ENCODE assay signal across 1 cellular context in the genomic region with DNA sequence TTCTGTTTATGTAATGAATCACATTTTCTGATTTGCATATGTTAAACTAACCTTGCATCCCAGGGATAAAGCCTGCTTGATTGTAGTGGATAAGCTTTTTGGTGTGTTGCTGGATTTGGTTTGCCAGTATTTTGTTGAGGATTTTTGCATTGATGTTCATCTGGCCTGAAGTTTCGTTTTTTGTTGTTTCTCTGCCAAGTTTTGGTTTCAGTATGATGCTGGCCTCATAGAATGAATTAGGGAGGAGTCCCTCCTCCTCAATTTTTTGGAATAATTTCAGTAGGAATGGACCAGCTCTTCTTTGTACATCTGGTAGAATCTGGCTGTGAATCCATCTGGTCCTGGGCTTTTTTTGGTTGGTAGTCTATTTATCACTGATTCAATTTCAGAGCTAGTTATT.
TF ChIP-seq lines count a peak whose summit lies in the region.

No MANE protein-coding gene starts in this region.

TF ChIP-seq in GM12878, 131 proteins besides CTCF, POLR2A, EP300 and RAD21:
- TF ChIP-seq EED (IDR thresholded peaks at IDR 0.05; ENCODE audit: low read depth) = 0 out of 2 replicates have a peak, but pooled peaks have one; percentile 33
- TF ChIP-seq IKZF2 (IDR thresholded peaks at IDR 0.05) = peak in 1 of 2 experiments; percentile 27; a peak in 1 of 4 replicates
- TF ChIP-seq JUNB (IDR thresholded peaks at IDR 0.05) = peak; percentile 69
